Comparison of ENCODE assay signal across 24 cellular contexts in genomic region chr6:139256087-139256486, GRCh38. TPM values are rescaled to one million over a fixed set of nuclear protein-coding genes. Genes with fewer than 3 reads are reported as not detected.
DNase-seq lines count a peak whose midpoint lies in the region; ATAC-seq and TF ChIP-seq lines count a peak whose summit lies in the region.
"Had no signal": no experiment of that assay in that cellular context is flagged by ENCODE, and none has a peak within 500 bp of the region (broad histone marks: within the 10 kb centered on the region; RNA-seq: fewer than 3 reads in every experiment).

No MANE protein-coding gene starts in this region.

- H3K27ac ChIP-seq in CD4-positive, alpha-beta memory T cell (ENCODE audit: low read depth, low read length), result no peak overlapping the region
- H3K27ac ChIP-seq: right lobe of liver, WERI-Rb-1 had no signal

- no peaks in the 10 kb centered on the region for H3K36me3 ChIP-seq in CD4-positive, alpha-beta memory T cell (ENCODE audit: insufficient read depth, low read length)
- H3K36me3 ChIP-seq: right lobe of liver, WERI-Rb-1 had no signal

- H3K36me3 Mint-ChIP-seq in CD4-positive, alpha-beta memory T cell, result peaks cover 0 to 9% of the 10 kb centered on the region in 2 donors
- peaks cover 16% of the 10 kb centered on the region for H3K36me3 Mint-ChIP-seq in T-cell

- H3K4me3 ChIP-seq in CD4-positive, alpha-beta memory T cell (ENCODE audit: low read length in 2 of 2), result no peak overlapping the region
- no peak overlapping the region for H3K4me3 ChIP-seq in fibroblast of pulmonary artery (replicated peaks; ENCODE audit: low read depth, low read length)
- H3K4me3 ChIP-seq: right lobe of liver had no signal

- CTCF ChIA-PET in CD4-positive, alpha-beta memory T cell (lab: Charles Lee; ENCODE audit: partially characterized antibody), result interaction anchor here (0.6 to 5.9 kb wide), 11 partner anchors 10 to 131 kb away, joined by 3 to 41 read pairs (median 4); partner anchors contain the start of gene TXLNB
- CTCF ChIA-PET in T-cell (lab: Charles Lee), result interaction anchor here (0.6 to 1.3 kb wide), 4 partner anchors 37 to 200 kb away, joined by 3 read pairs; no protein-coding TSS in a partner anchor

- H3K4me1 Mint-ChIP-seq in CD4-positive, alpha-beta memory T cell, result peaks cover 46 to 61% (median 50%) of the 10 kb centered on the region in 4 donors
- peaks cover 39 to 57% (median 48%) of the 10 kb centered on the region in 3 donors for H3K4me1 Mint-ChIP-seq in T-cell
- H3K4me1 Mint-ChIP-seq: H9 had no signal

- no peak for TF ChIP-seq CTCF in fibroblast of pulmonary artery (IDR thresholded peaks at IDR 0.05; ENCODE audit: low read length, missing control alignments)

- intact Hi-C loops in CD4-positive, alpha-beta memory T cell (cut with micrococcal nuclease), result no loop called here

- H3K4me3 Mint-ChIP-seq in CD4-positive, alpha-beta memory T cell, result peak overlapping the region in 1 of 8 donors; percentile 17
- no peak overlapping the region for H3K4me3 Mint-ChIP-seq in T-cell
- H3K4me3 Mint-ChIP-seq: activated CD8-positive, alpha-beta T cell treated with anti-CD3 and anti-CD28 coated beads for 36 hours; activated naive CD8-positive, alpha-beta T cell treated with anti-CD3 and anti-CD28 coated beads for 36 hours; activated T-cell treated with anti-CD3 and anti-CD28 coated beads, Interleukin-2, amount 50 U/mL, for 72 hours; central memory CD8-positive, alpha-beta T cell; effector memory CD8-positive, alpha-beta T cell; H9; T-helper 1 cell treated with Interleukin-12 subunit alpha and Interleukin-12 subunit beta and Interleukin-4 antibody, amounts not matched to agents 30 μg/mL and 1 μg/mL, for 36 hours had no signal

- ATAC-seq in T-cell (replicated peaks in 1 of 4) (no peak), HG03108 (IDR thresholded peaks at IDR 0.05; ENCODE audit: unreplicated experiment) (no peak)
- ATAC-seq: activated CD8-positive, alpha-beta T cell treated with anti-CD3 and anti-CD28 coated beads for 36 hours; activated T-cell treated with anti-CD3 and anti-CD28 coated beads, Interleukin-2, amount 50 U/mL, for 72 hours; effector memory CD8-positive, alpha-beta T cell; right lobe of liver had no signal

- no peaks in the 10 kb centered on the region for H3K27me3 Mint-ChIP-seq in CD4-positive, alpha-beta memory T cell
- H3K27me3 Mint-ChIP-seq in T-cell, result no peaks in the 10 kb centered on the region
- H3K27me3 Mint-ChIP-seq: activated CD8-positive, alpha-beta T cell treated with anti-CD3 and anti-CD28 coated beads for 36 hours; activated naive CD8-positive, alpha-beta T cell treated with anti-CD3 and anti-CD28 coated beads for 36 hours; central memory CD8-positive, alpha-beta T cell; effector memory CD8-positive, alpha-beta T cell had no signal

- peaks cover 55% of the 10 kb centered on the region for H3K4me1 ChIP-seq in CD4-positive, alpha-beta memory T cell (ENCODE audit: insufficient read depth, low read length)

- H3K27ac Mint-ChIP-seq in CD4-positive, alpha-beta memory T cell, result peak overlapping the region in 6 of 7 donors; percentile 62 to 94 (median 82)
- peak overlapping the region; percentile 86 to 93 for H3K27ac Mint-ChIP-seq in T-cell
- H3K27ac Mint-ChIP-seq: activated CD8-positive, alpha-beta T cell treated with anti-CD3 and anti-CD28 coated beads for 36 hours; activated naive CD8-positive, alpha-beta T cell treated with anti-CD3 and anti-CD28 coated beads for 36 hours; activated T-cell treated with anti-CD3 and anti-CD28 coated beads, Interleukin-2, amount 50 U/mL, for 72 hours; H9; T-helper 1 cell treated with Interleukin-12 subunit alpha and Interleukin-12 subunit beta and Interleukin-4 antibody, amounts not matched to agents 30 μg/mL and 1 μg/mL, for 36 hours had no signal

- H3K9me3 Mint-ChIP-seq in CD4-positive, alpha-beta memory T cell, result no peaks in the 10 kb centered on the region
- H3K9me3 Mint-ChIP-seq in T-cell, result no peaks in the 10 kb centered on the region
- H3K9me3 Mint-ChIP-seq: activated CD8-positive, alpha-beta T cell treated with anti-CD3 and anti-CD28 coated beads for 36 hours; activated naive CD8-positive, alpha-beta T cell treated with anti-CD3 and anti-CD28 coated beads for 36 hours; activated T-cell treated with anti-CD3 and anti-CD28 coated beads, Interleukin-2, amount 50 U/mL, for 72 hours; central memory CD8-positive, alpha-beta T cell; effector memory CD8-positive, alpha-beta T cell; H9; T-helper 1 cell treated with Interleukin-12 subunit alpha and Interleukin-12 subunit beta and Interleukin-4 antibody, amounts not matched to agents 30 μg/mL and 1 μg/mL, for 36 hours had no signal

- POLR2A ChIA-PET in CD4-positive, alpha-beta memory T cell (lab: Charles Lee; ENCODE audit: partially characterized antibody), result interaction anchor here (0.8 to 5.1 kb wide), 5 partner anchors 32 to 131 kb away, joined by 3 to 54 read pairs (median 5); partner anchors contain the start of gene TXLNB
- POLR2A ChIA-PET in T-cell (lab: Charles Lee), result interaction anchor here in 1 of 2 donors (0.7 kb wide), 1 partner anchor 40 kb away, joined by 3 read pairs; no protein-coding TSS in a partner anchor

- H3K27me3 ChIP-seq in CD4-positive, alpha-beta memory T cell (ENCODE audit: insufficient read depth, low read length), result no peaks in the 10 kb centered on the region
- H3K27me3 ChIP-seq: right lobe of liver had no signal

- H3K9me3 ChIP-seq in CD4-positive, alpha-beta memory T cell (ENCODE audit: control insufficient read depth in 1 of 2, low read length in 2 of 2), result no peaks in the 10 kb centered on the region
- H3K9me3 ChIP-seq: right lobe of liver had no signal

- DNase-seq in CD4-positive, alpha-beta memory T cell, result no peak
- DNase-seq in T-cell (no peak), fibroblast of pulmonary artery (ENCODE audit: low read depth) (peak; percentile 79), stromal cell of bone marrow (ENCODE audit: low read depth) (peak; percentile 91), DMS79 (lab: John Stamatoyannopoulos, UW) (no peak), LoVo (ENCODE audit: low spot score) (no peak)
- DNase-seq: activated CD8-positive, alpha-beta T cell treated with anti-CD3 and anti-CD28 coated beads for 36 hours; activated naive CD8-positive, alpha-beta T cell treated with anti-CD3 and anti-CD28 coated beads for 36 hours; activated T-cell treated with anti-CD3 and anti-CD28 coated beads, Interleukin-2, amount 50 U/mL, for 72 hours; DMS53; effector memory CD8-positive, alpha-beta T cell; foreskin melanocyte; H9; Kasumi-1; left cardiac atrium; midbrain; NCI-H1436; nucleus accumbens; right lobe of liver; WERI-Rb-1 had no signal

RNA-seq across cellular contexts. Expression of gene TXLNB, which starts 35.7 kb away (rescaled TPM):
- total RNA-seq in CD4-positive, alpha-beta memory T cell, result 1 to 10 TPM; 1.4 to 1.6 TPM
- under 1 TPM in 1 of 2 donors, not detected in 1; 0.78 TPM for polyA plus RNA-seq in CD4-positive, alpha-beta memory T cell
- under 1 TPM; 0.41 to 0.92 (median 0.72) TPM for total RNA-seq in T-cell
- total RNA-seq: HT-29 had no signal

Comparison
In these comparisons a context has a peak if more than half of its experiments do, and no peak if none do; other contexts are left out.
1. DNase-seq: peak in fibroblast of pulmonary artery (single experiment) and stromal cell of bone marrow (single experiment); none in CD4-positive, alpha-beta memory T cell (0 of 5), T-cell (0 of 34), DMS79 (single experiment) and LoVo (single experiment).